ENCODE assay signal across 8 cellular contexts in the genomic region with DNA sequence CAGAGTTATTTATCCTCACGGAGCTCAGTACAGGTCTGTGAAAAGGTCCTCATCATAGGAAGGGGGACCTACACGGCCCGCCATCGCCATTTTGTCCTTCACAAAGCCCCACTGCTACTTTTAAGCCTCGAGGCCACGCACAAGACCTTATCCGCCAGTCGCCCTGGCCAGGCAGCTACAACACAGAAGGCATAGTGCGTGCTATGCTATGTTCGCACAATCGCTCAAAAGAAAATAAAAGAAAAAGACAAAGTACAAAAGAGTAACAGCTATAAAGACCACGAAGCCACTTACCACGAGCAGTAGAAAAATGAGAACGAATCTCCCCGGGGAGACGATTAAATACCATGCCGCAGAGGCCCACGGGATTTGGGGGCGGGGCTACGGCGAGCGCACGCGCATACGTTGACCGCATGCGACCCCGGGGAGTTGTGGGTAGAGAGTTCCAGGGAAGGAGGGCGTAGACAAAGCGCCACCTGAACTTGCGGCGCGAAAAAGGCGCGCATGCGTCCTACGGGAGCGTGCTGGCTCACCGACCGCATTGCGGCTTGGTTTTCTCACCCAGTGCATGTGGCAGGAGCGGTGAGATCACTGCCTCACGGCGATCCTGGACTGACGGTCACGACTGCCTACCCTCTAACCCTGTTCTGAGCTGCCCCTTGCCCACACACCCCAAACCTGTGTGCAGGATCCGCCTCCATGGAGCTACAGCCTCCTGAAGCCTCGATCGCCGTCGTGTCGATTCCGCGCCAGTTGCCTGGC. TPM values are rescaled to one million over a fixed set of nuclear protein-coding genes. Genes with fewer than 3 reads are reported as not detected.
A peak's percentile ranks its signal among the peaks of the same experiment; 100 is the strongest.
DNase-seq lines count a peak whose midpoint lies in the region; ATAC-seq, FAIRE-seq and TF ChIP-seq lines count a peak whose summit lies in the region.

No MANE protein-coding gene starts in this region.

- H3K4me3 ChIP-seq in AG04449 (ENCODE audit: low read depth, low read length) (peak overlapping the region; percentile 92), WERI-Rb-1 (ENCODE audit: low read depth, low read length) (peak overlapping the region; percentile 91), bronchial epithelial cell (ENCODE audit: low read depth, low read length) (peak overlapping the region; percentile 99)

- peaks cover 5 to 34% (median 14%) of the 10 kb centered on the region in 3 donors for H3K36me3 Mint-ChIP-seq in immature natural killer cell

- CTCF ChIA-PET in AG04449 (lab: Yijun Ruan, JAX): interaction anchor here (1.3 to 1.8 kb wide), 4 partner anchors 9 to 69 kb away, joined by 4 to 10 read pairs (median 7); no protein-coding TSS in a partner anchor

- FAIRE-seq in bronchial epithelial cell (lab: Jason Lieb, UNC): no peak

- peak overlapping the region; percentile 92 for H3K27ac ChIP-seq in WERI-Rb-1

- TF ChIP-seq CTCF in AG04449 (IDR thresholded peaks at IDR 0.05; ENCODE audit: insufficient read depth, low read length, missing control alignments) (no peak), WERI-Rb-1 (IDR thresholded peaks at IDR 0.05; ENCODE audit: low read depth, low read length) (no peak), bronchial epithelial cell (IDR thresholded peaks at IDR 0.05; ENCODE audit: insufficient read depth, low read length, severe bottlenecking) (no peak)

- POLR2A ChIA-PET in AG04449 (lab: Yijun Ruan, JAX): interaction anchor here (0.6 to 8.3 kb wide), 21 partner anchors 7 to 264 kb away, joined by 3 to 193 read pairs (median 4); a partner anchor contains a TSS

- DNase-seq in AG04449 (ENCODE audit: low read depth, low spot score) (peak; percentile 82), NCI-H2196 treated with DMSO at 0.1 percent for 48 hours (lab: John Stamatoyannopoulos, UW; ENCODE audit: unreplicated experiment) (peak; percentile 97), WERI-Rb-1 (peak; percentile 98), bronchial epithelial cell (ENCODE audit: low read depth) (peak; percentile 98), immature natural killer cell (peak; percentile 99), smooth muscle cell of the brain vasculature (ENCODE audit: low read depth, low spot score) (peak; percentile 95)

- peaks cover 41 to 50% of the 10 kb centered on the region in 2 donors for H3K4me1 Mint-ChIP-seq in immature natural killer cell

- ATAC-seq in GM18873 (IDR thresholded peaks at IDR 0.05; ENCODE audit: low FRiP score, unreplicated experiment): peak; percentile 86
- peak; percentile 82 for ATAC-seq in HG03135 (IDR thresholded peaks at IDR 0.05; ENCODE audit: unreplicated experiment)

- peaks cover 12 to 24% (median 14%) of the 10 kb centered on the region in 3 donors for H3K27me3 Mint-ChIP-seq in immature natural killer cell (ENCODE audit: low read depth in 3 of 3)

- peak overlapping the region; percentile 91 to 99 (median 98) for H3K4me3 Mint-ChIP-seq in immature natural killer cell

- H3K27ac Mint-ChIP-seq in immature natural killer cell: peak overlapping the region; percentile 80 to 98 (median 92)

- H3K9me3 ChIP-seq in WERI-Rb-1 (ENCODE audit: severe bottlenecking): no peaks in the 10 kb centered on the region

- H3K9me3 Mint-ChIP-seq in immature natural killer cell: no peaks in the 10 kb centered on the region

- H3K27me3 ChIP-seq in WERI-Rb-1 (ENCODE audit: insufficient read depth, low read depth, severe bottlenecking) (no peaks in the 10 kb centered on the region), bronchial epithelial cell (ENCODE audit: control insufficient read depth, insufficient read depth, low read length) (no peaks in the 10 kb centered on the region)

- peaks cover 57% of the 10 kb centered on the region for H3K36me3 ChIP-seq in WERI-Rb-1
- peaks cover 21% of the 10 kb centered on the region for H3K36me3 ChIP-seq in bronchial epithelial cell (ENCODE audit: control insufficient read depth, insufficient read depth, low read length)

RNA-seq across cellular contexts. Expression of a gene that starts 16.4 kb away (rescaled TPM):
- 59.0 and 113 TPM in 2 replicates for total RNA-seq in bronchial epithelial cell
- polyA plus RNA-seq in immature natural killer cell: 10 to 100 TPM; 28.8 to 39.0 (median 31.9) TPM

RNA-seq across cellular contexts. Expression of a gene that starts 23.1 kb away (rescaled TPM):
- not detected in 2 replicates for total RNA-seq in bronchial epithelial cell
- polyA plus RNA-seq in immature natural killer cell: 1 to 10 TPM in 2 of 3 donors, not detected in 1; 2.0 to 3.1 TPM

RNA-seq across cellular contexts. Expression of a gene that starts 23.9 kb away (rescaled TPM):
- total RNA-seq in bronchial epithelial cell: 31.3 and 36.2 TPM in 2 replicates
- 10 to 100 TPM; 46.9 to 47.7 (median 47.6) TPM for polyA plus RNA-seq in immature natural killer cell

RNA-seq across cellular contexts. Expression of a gene that starts 24.9 kb away (rescaled TPM):
- 1,292 and 1,548 TPM in 2 replicates for total RNA-seq in bronchial epithelial cell
- polyA plus RNA-seq in immature natural killer cell: 100 to 1,000 TPM; 134 to 162 (median 156) TPM

RNA-seq across cellular contexts. Expression of a gene that starts 50.5 kb away (rescaled TPM):
- total RNA-seq in bronchial epithelial cell: 13.4 and 15.3 TPM in 2 replicates
- polyA plus RNA-seq in immature natural killer cell: 10 to 100 TPM; 42.9 to 73.3 (median 66.0) TPM

Comparison
In these comparisons a context has a peak if more than half of its experiments do, and no peak if none do; other contexts are left out.
1. Peak in every context shown above with its lines: DNase-seq, ATAC-seq, H3K4me3 ChIP-seq and H3K27ac ChIP-seq.